Comparison of ENCODE assay signal across 8 cellular contexts in genomic region chr12:56724989-56725722, GRCh38. TPM values are rescaled to one million over a fixed set of nuclear protein-coding genes. Genes with fewer than 3 reads are reported as not detected.
DNase-seq lines count a peak whose midpoint lies in the region; ATAC-seq and TF ChIP-seq lines count a peak whose summit lies in the region.

Gene NACA (minus strand): TSS chr12:56725299. CDS start chr12:56724521, 778 bp downstream.

- H3K9me2 ChIP-seq in SU-DHL-6 (replicated peaks; ENCODE audit: insufficient read depth, low read length) = no peaks in the 10 kb centered on the region

- H3K9me3 ChIP-seq in SU-DHL-6 (ENCODE audit: insufficient read depth, low read length) = no peaks in the 10 kb centered on the region
- no peaks in the 10 kb centered on the region for H3K9me3 ChIP-seq in ovary
- H3K9me3 ChIP-seq in thyroid gland = no peaks in the 10 kb centered on the region

- H3F3A ChIP-seq in SU-DHL-6 (ENCODE audit: insufficient read depth) = peaks cover 34% of the 10 kb centered on the region

- DNase-seq in NCI-H128 (lab: John Stamatoyannopoulos, UW; ENCODE audit: unreplicated experiment) (peak; percentile 95), head of caudate nucleus (peak; percentile 98 to 100 (median 99)), ovary (peak; percentile 96), thyroid gland (peak; percentile 99 to 100)
- DNase-seq in activated naive CD8-positive, alpha-beta T cell treated with anti-CD3 and anti-CD28 coated beads, Interleukin-2, amount 10 ng/mL, durations not matched to agents 7 days and 5 days = peak; percentile 92

- H3K4me1 Mint-ChIP-seq in activated naive CD8-positive, alpha-beta T cell treated with anti-CD3 and anti-CD28 coated beads, Interleukin-2, amount 10 ng/mL, durations not matched to agents 7 days and 5 days = peaks cover 44% of the 10 kb centered on the region

- TF ChIP-seq EP300 in ovary (IDR thresholded peaks at IDR 0.05) = peak; percentile 42

- peak within 1 kb of the TSS; percentile 87 for H3K9ac ChIP-seq in SU-DHL-6 (ENCODE audit: low read length)

- H3K4me1 ChIP-seq in ovary (ENCODE audit: insufficient read depth) = peaks cover 17% of the 10 kb centered on the region
- peaks cover 39 to 41% of the 10 kb centered on the region in 2 donors for H3K4me1 ChIP-seq in thyroid gland

- peak within 1 kb of the TSS; percentile 94 for H3K27ac Mint-ChIP-seq in activated naive CD8-positive, alpha-beta T cell treated with anti-CD3 and anti-CD28 coated beads, Interleukin-2, amount 10 ng/mL, durations not matched to agents 7 days and 5 days

- H3K27me3 ChIP-seq in SU-DHL-6 (ENCODE audit: low read length) (no peaks in the 10 kb centered on the region), ovary (no peaks in the 10 kb centered on the region), thyroid gland (no peaks in the 10 kb centered on the region)

- TF ChIP-seq CTCF in SU-DHL-6 (IDR thresholded peaks at IDR 0.05; ENCODE audit: insufficient read depth, low read length, poor library complexity, severe bottlenecking) = no peak
- TF ChIP-seq CTCF in ovary (IDR thresholded peaks at IDR 0.05) = peak in 1 of 3 donors; percentile 19
- TF ChIP-seq CTCF in thyroid gland (IDR thresholded peaks at IDR 0.05) = no peak

- POLR2A ChIA-PET in activated naive CD8-positive, alpha-beta T cell treated with anti-CD3 and anti-CD28 coated beads, Interleukin-2, amount 10 ng/mL, durations not matched to agents 7 days and 5 days (lab: Charles Lee) = interaction anchor here (0.6 to 2.8 kb wide), 26 partner anchors 8 to 995 kb away, joined by 3 to 90 read pairs (median 4); partner anchors contain the start of genes ATP5F1B, NEMP1, PRIM1 and PTGES3

- no peaks in the 10 kb centered on the region for H3K9me3 Mint-ChIP-seq in activated naive CD8-positive, alpha-beta T cell treated with anti-CD3 and anti-CD28 coated beads, Interleukin-2, amount 10 ng/mL, durations not matched to agents 7 days and 5 days

- intact Hi-C loops in head of caudate nucleus (cut with DNase I) (loop anchor here (2.0 to 10.0 kb wide), 2 partner anchors 36 to 90 kb away; partner anchors contain the start of genes BAZ2A and PTGES3), ovary (cut with DNase I) (loop anchor here (2.0 to 5.0 kb wide), 4 partner anchors 36 to 80 kb away; partner anchors contain the start of genes PTGES3 (in 2 of the 4) and ATP5F1B (in 1 of the 4)), thyroid gland (cut with DNase I) (loop anchor here (5.0 to 10.0 kb wide), 2 partner anchors 38 to 80 kb away; partner anchors contain the start of genes ATP5F1B and PTGES3)

- H3K36me3 ChIP-seq in SU-DHL-6 (ENCODE audit: low read length) (peaks cover 26% of the 10 kb centered on the region), ovary (no peaks in the 10 kb centered on the region), thyroid gland (no peaks in the 10 kb centered on the region)

- ATAC-seq in HG02678 (IDR thresholded peaks at IDR 0.05; ENCODE audit: unreplicated experiment) = peak; percentile 96
- peak; percentile 96 for ATAC-seq in activated naive CD8-positive, alpha-beta T cell treated with anti-CD3 and anti-CD28 coated beads, Interleukin-2, amount 10 ng/mL, durations not matched to agents 7 days and 5 days (ENCODE audit: low read depth)

- peaks cover 31% of the 10 kb centered on the region for H4K20me1 ChIP-seq in SU-DHL-6 (ENCODE audit: low read depth, low read length)

- peaks cover 36% of the 10 kb centered on the region for H3K36me3 Mint-ChIP-seq in activated naive CD8-positive, alpha-beta T cell treated with anti-CD3 and anti-CD28 coated beads, Interleukin-2, amount 10 ng/mL, durations not matched to agents 7 days and 5 days

- H3K27ac ChIP-seq in SU-DHL-6 (ENCODE audit: low read depth, low read length) (peak within 1 kb of the TSS; percentile 91), ovary (peak within 1 kb of the TSS; percentile 75 to 84), thyroid gland (peak within 1 kb of the TSS; percentile 92 to 97 (median 95))

- TF ChIP-seq POLR2A in GM10847 (IDR thresholded peaks at IDR 0.05; ENCODE audit: extremely low read depth, insufficient read length) (peak; percentile 93), ovary (IDR thresholded peaks at IDR 0.05) (peak; percentile 98), thyroid gland (IDR thresholded peaks at IDR 0.05) (peak; percentile 80 to 97)

- peak within 1 kb of the TSS; percentile 82 for H3K4me2 ChIP-seq in SU-DHL-6 (ENCODE audit: low read depth, low read length, poor library complexity, severe bottlenecking)

- no peak within 1 kb of the TSS for H2AFZ ChIP-seq in SU-DHL-6 (ENCODE audit: low read depth, low read length, severe bottlenecking)

- peaks cover 50% of the 10 kb centered on the region for H3K79me2 ChIP-seq in SU-DHL-6 (ENCODE audit: insufficient read depth, low read length)

- peak within 1 kb of the TSS; percentile 97 for H3K4me3 Mint-ChIP-seq in activated naive CD8-positive, alpha-beta T cell treated with anti-CD3 and anti-CD28 coated beads, Interleukin-2, amount 10 ng/mL, durations not matched to agents 7 days and 5 days

- H3K27me3 Mint-ChIP-seq in activated naive CD8-positive, alpha-beta T cell treated with anti-CD3 and anti-CD28 coated beads, Interleukin-2, amount 10 ng/mL, durations not matched to agents 7 days and 5 days = no peaks in the 10 kb centered on the region

- 0 to 1% (median 0%) methylated on average over 46 of the region's 46 CpGs for WGBS in ovary, 3 donors
- 1% methylated on average over 46 of the region's 46 CpGs for WGBS in thyroid gland, 2 donors

- peak within 1 kb of the TSS; percentile 72 for H3K4me3 ChIP-seq in SU-DHL-6 (ENCODE audit: insufficient read depth, low read length, poor library complexity, severe bottlenecking)
- peak within 1 kb of the TSS; percentile 92 for H3K4me3 ChIP-seq in ovary
- H3K4me3 ChIP-seq in thyroid gland (replicated peaks in 1 of 3) = peak within 1 kb of the TSS; percentile 34 to 86 (median 72)

RNA-seq across cellular contexts. Expression of gene NACA, which starts in this region (rescaled TPM):
- total RNA-seq in activated naive CD8-positive, alpha-beta T cell treated with anti-CD3 and anti-CD28 coated beads, Interleukin-2, amount 10 ng/mL, durations not matched to agents 7 days and 5 days = 100 to 1,000 TPM; 878 to 882 TPM
- total RNA-seq in ovary (1,000 to 10,000 TPM; 1,240 to 2,316 (median 1,807) TPM), thyroid gland (1,000 to 10,000 TPM; 1,034 to 1,717 (median 1,154) TPM)
- 1,000 to 10,000 TPM; 2,768 to 3,183 TPM for polyA plus RNA-seq in ovary

Comparison
In these comparisons a context has a peak if more than half of its experiments do, and no peak if none do; other contexts are left out.
1. Peak in every context shown above with its lines: DNase-seq, ATAC-seq, H3K4me3 ChIP-seq and H3K27ac ChIP-seq.